Comparison of ENCODE assay signal across 20 cellular contexts in genomic region chr3:29141912-29142262, GRCh38.
DNase-seq lines count a peak whose midpoint lies in the region; ATAC-seq and TF ChIP-seq lines count a peak whose summit lies in the region.
"Had no signal": no experiment of that assay in that cellular context is flagged by ENCODE, and none has a peak within 500 bp of the region (broad histone marks: within the 10 kb centered on the region; RNA-seq: fewer than 3 reads in every experiment).

No MANE protein-coding gene starts in this region.

- H3K27me3 ChIP-seq in left ventricle myocardium inferior (ENCODE audit: low read depth) (no peaks in the 10 kb centered on the region), right atrium auricular region (no peaks in the 10 kb centered on the region), left lung (no peaks in the 10 kb centered on the region), rectal smooth muscle tissue (ENCODE audit: control insufficient read depth, insufficient read depth, low read length) (no peaks in the 10 kb centered on the region)
- H3K27me3 ChIP-seq: BLaER1 treated with 17β-estradiol and CSF1 and Interleukin-3, amounts not matched to agents 10 nM and 100 nM; esophagus squamous epithelium; ovary had no signal

- no peak overlapping the region for H3K9ac ChIP-seq in rectal smooth muscle tissue (ENCODE audit: low read length)

- H3K36me3 ChIP-seq in left ventricle myocardium inferior (no peaks in the 10 kb centered on the region), right atrium auricular region (no peaks in the 10 kb centered on the region), left lung (no peaks in the 10 kb centered on the region), rectal smooth muscle tissue (ENCODE audit: control insufficient read depth, insufficient read depth, low read length) (no peaks in the 10 kb centered on the region)
- H3K36me3 ChIP-seq: BLaER1 treated with 17β-estradiol and CSF1 and Interleukin-3, amounts not matched to agents 10 nM and 100 nM; esophagus squamous epithelium; ovary had no signal

- H3K4me3 Mint-ChIP-seq in chondrocyte (ENCODE audit: unreplicated experiment) = no peak overlapping the region
- H3K4me3 Mint-ChIP-seq: activated T-cell treated with anti-CD3 and anti-CD28 coated beads, Interleukin-2, amount 50 U/mL, for 4 hours had no signal

- H3K4me1 Mint-ChIP-seq in chondrocyte (ENCODE audit: low read depth) = peaks cover 16% of the 10 kb centered on the region

- ATAC-seq in left lung = no peak
- no peak for ATAC-seq in GM21825 (IDR thresholded peaks at IDR 0.05; ENCODE audit: unreplicated experiment)
- ATAC-seq: activated T-cell treated with anti-CD3 and anti-CD28 coated beads, Interleukin-2, amount 50 U/mL, for 4 hours; left lobe of liver had no signal

- H3K36me3 Mint-ChIP-seq in chondrocyte (ENCODE audit: low read depth) = no peaks in the 10 kb centered on the region

- H3K4me1 ChIP-seq in left ventricle myocardium inferior (peaks cover 19% of the 10 kb centered on the region), right atrium auricular region (peaks cover 0 to 15% of the 10 kb centered on the region in 2 donors), left lung (peaks cover 9 to 26% of the 10 kb centered on the region in 2 donors), rectal smooth muscle tissue (ENCODE audit: control insufficient read depth, insufficient read depth, low read length) (peaks cover 10% of the 10 kb centered on the region)

- H3K4me3 ChIP-seq in left ventricle myocardium inferior = no peak overlapping the region
- no peak overlapping the region for H3K4me3 ChIP-seq in right atrium auricular region
- H3K4me3 ChIP-seq in left lung = no peak overlapping the region
- H3K4me3 ChIP-seq in rectal smooth muscle tissue (ENCODE audit: low read length) = no peak overlapping the region
- H3K4me3 ChIP-seq: BLaER1 treated with 17β-estradiol and CSF1 and Interleukin-3, amounts not matched to agents 10 nM and 100 nM; esophagus squamous epithelium; ovary had no signal

- no peak overlapping the region for H3K27ac Mint-ChIP-seq in chondrocyte (ENCODE audit: unreplicated experiment)

- no peaks in the 10 kb centered on the region for H3K9me3 ChIP-seq in left ventricle myocardium inferior (replicated peaks)
- no peaks in the 10 kb centered on the region for H3K9me3 ChIP-seq in right atrium auricular region
- H3K9me3 ChIP-seq in left lung = no peaks in the 10 kb centered on the region
- H3K9me3 ChIP-seq: BLaER1 treated with 17β-estradiol and CSF1 and Interleukin-3, amounts not matched to agents 10 nM and 100 nM; esophagus squamous epithelium; ovary had no signal

- no peak for DNase-seq in left ventricle myocardium inferior
- no peak for DNase-seq in right atrium auricular region (ENCODE audit: low spot score)
- no peak for DNase-seq in left lung
- no peak for DNase-seq in NCI-H1105 (lab: John Stamatoyannopoulos, UW)
- no peak for DNase-seq in chondrocyte (ENCODE audit: low spot score)
- no peak for DNase-seq in activated CD4-positive, alpha-beta T cell treated with anti-CD3 and anti-CD28 coated beads, Interleukin-2, amount 50 U/mL, for 4 hours
- DNase-seq: activated CD4-positive, CD25-positive, alpha-beta regulatory T cell treated with anti-CD3 and anti-CD28 coated beads, Interleukin-2, amount 50 U/mL, for 72 hours; activated CD8-positive, alpha-beta memory T cell treated with anti-CD3 and anti-CD28 coated beads for 24 hours; activated naive CD4-positive, alpha-beta T cell treated with anti-CD3 and anti-CD28 coated beads, Interleukin-2, amount 50 U/mL, for 16 hours; activated T-cell treated with anti-CD3 and anti-CD28 coated beads, Interleukin-2, amount 50 U/mL, for 4 hours; effector CD8-positive, alpha-beta T cell; esophagus squamous epithelium; NCI-H526 treated with DMSO at 0.1 percent for 48 hours; ovary; stimulated activated CD4-positive, alpha-beta T cell treated with anti-CD3 and anti-CD28 coated beads, Interleukin-2, amount 100 ng/mL, for 24 hours; stimulated activated naive CD4-positive, alpha-beta T cell treated with Interleukin-2 at 50 U/mL for 16 hours had no signal

- intact Hi-C loops in left ventricle myocardium inferior (cut with micrococcal nuclease) (loop anchor here (10.0 kb wide), 2 partner anchors 133 to 623 kb away; no protein-coding TSS in a partner anchor), left lung (cut with DNase I) (no loop called here)

- H3K9me3 Mint-ChIP-seq in chondrocyte (ENCODE audit: low read depth) = no peaks in the 10 kb centered on the region
- H3K9me3 Mint-ChIP-seq: activated T-cell treated with anti-CD3 and anti-CD28 coated beads, Interleukin-2, amount 50 U/mL, for 4 hours had no signal

- no peak for TF ChIP-seq CTCF in left ventricle myocardium inferior (IDR thresholded peaks at IDR 0.05; ENCODE audit: borderline replicate concordance)
- TF ChIP-seq CTCF in right atrium auricular region (IDR thresholded peaks at IDR 0.05) = no peak
- no peak for TF ChIP-seq CTCF in left lung (IDR thresholded peaks at IDR 0.05)
- TF ChIP-seq CTCF in chondrocyte (IDR thresholded peaks at IDR 0.05) = no peak

- no peaks in the 10 kb centered on the region for H3K27me3 Mint-ChIP-seq in chondrocyte (ENCODE audit: low read depth)

- H3K27ac ChIP-seq in left ventricle myocardium inferior (replicated peaks) (peak overlapping the region; percentile 27), right atrium auricular region (peak overlapping the region in 1 of 2 donors; percentile 24), left lung (peak overlapping the region; percentile 34 to 67), rectal smooth muscle tissue (ENCODE audit: low read depth, low read length) (peak overlapping the region; percentile 66)
